ENCODE assay signal across 16 cellular contexts in genomic region chr1:82646336-82646735, GRCh38.
"Had no signal": no experiment of that assay in that cellular context is flagged by ENCODE, and none has a peak within 500 bp of the region (broad histone marks: within the 10 kb centered on the region; RNA-seq: fewer than 3 reads in every experiment).

No MANE protein-coding gene starts in this region.

- ATAC-seq: activated naive CD8-positive, alpha-beta T cell treated with anti-CD3 and anti-CD28 coated beads, Interleukin-2, amount 50 U/mL, for 24 hours; right cardiac atrium had no signal

- H3K4me1 Mint-ChIP-seq: activated naive CD8-positive, alpha-beta T cell treated with anti-CD3 and anti-CD28 coated beads, Interleukin-2, amount 50 U/mL, for 24 hours had no signal

- H3K9me3 Mint-ChIP-seq: activated naive CD4-positive, alpha-beta T cell treated with anti-CD3 and anti-CD28 coated beads for 36 hours; activated T-helper 2 cell treated with anti-CD3 and anti-CD28 coated beads, Interferon-gamma antibody, Interleukin-2, Interleukin-4, amounts not matched to agents 10 μg/mL and 5 μg/mL and 100 μg/mL, durations not matched to agents 14 hours and 24 hours and 36 hours had no signal

- H3K79me2 ChIP-seq: hepatocyte had no signal

- H3K27ac Mint-ChIP-seq: activated naive CD4-positive, alpha-beta T cell treated with anti-CD3 and anti-CD28 coated beads for 36 hours; activated naive CD8-positive, alpha-beta T cell treated with anti-CD3 and anti-CD28 coated beads, Interleukin-2, amount 50 U/mL, for 24 hours; activated T-helper 2 cell treated with anti-CD3 and anti-CD28 coated beads, Interferon-gamma antibody, Interleukin-2, Interleukin-4, amounts not matched to agents 10 μg/mL and 5 μg/mL and 100 μg/mL, durations not matched to agents 14 hours and 24 hours and 36 hours; mesothelial cell of epicardium; progenitor cell of endocrine pancreas had no signal

- H3K4me3 Mint-ChIP-seq: activated naive CD4-positive, alpha-beta T cell treated with anti-CD3 and anti-CD28 coated beads for 36 hours; activated naive CD8-positive, alpha-beta T cell treated with anti-CD3 and anti-CD28 coated beads, Interleukin-2, amount 50 U/mL, for 24 hours; mesothelial cell of epicardium had no signal

- DNase-seq: activated CD4-positive, alpha-beta T cell treated with anti-CD3 and anti-CD28 coated beads for 1 hour; activated CD4-positive, alpha-beta T cell treated with anti-CD3 and anti-CD28 coated beads, Interleukin-2, amount 50 U/mL, for 48 hours; activated naive CD4-positive, alpha-beta T cell treated with anti-CD3 and anti-CD28 coated beads for 36 hours; activated naive CD8-positive, alpha-beta T cell treated with anti-CD3 and anti-CD28 coated beads, Interleukin-2, amount 50 U/mL, for 24 hours; right cardiac atrium; stimulated activated CD4-positive, alpha-beta T cell treated with anti-CD3 and anti-CD28 coated beads, Interleukin-4, amount 100 ng/mL, for 4 hours; stimulated activated CD8-positive, alpha-beta memory T cell treated with anti-CD3 and anti-CD28 coated beads, Interleukin-4, amount 100 ng/mL, for 48 hours; stimulated activated naive CD4-positive, alpha-beta T cell treated with Interleukin-2 at 50 U/mL for 16 hours; substantia nigra; transverse colon had no signal

- H3K9me3 ChIP-seq: transverse colon, vagina had no signal

- H3K27ac ChIP-seq: hepatocyte, skin epidermis, transverse colon, vagina had no signal

- H3K36me3 ChIP-seq: transverse colon, vagina had no signal

- H2AFZ ChIP-seq: hepatocyte had no signal

- H3K4me2 ChIP-seq: hepatocyte had no signal

- H3K27me3 ChIP-seq: hepatocyte, transverse colon, vagina had no signal

- H3K27me3 Mint-ChIP-seq: activated naive CD8-positive, alpha-beta T cell treated with anti-CD3 and anti-CD28 coated beads, Interleukin-2, amount 50 U/mL, for 24 hours; progenitor cell of endocrine pancreas had no signal

- H3K4me1 ChIP-seq: transverse colon, vagina had no signal

- H3K4me3 ChIP-seq: hepatocyte, skin epidermis, transverse colon, vagina had no signal

- H3K36me3 Mint-ChIP-seq: mesothelial cell of epicardium had no signal
